ENCODE assay signal across 10 cellular contexts in genomic region chr1:153538315-153538821, GRCh38. TPM values are rescaled to one million over a fixed set of nuclear protein-coding genes. Genes with fewer than 3 reads are reported as not detected.
DNase-seq lines count a peak whose midpoint lies in the region; ATAC-seq, FAIRE-seq and TF ChIP-seq lines count a peak whose summit lies in the region.
"Had no signal": no experiment of that assay in that cellular context is flagged by ENCODE, and none has a peak within 500 bp of the region (broad histone marks: within the 10 kb centered on the region; RNA-seq: fewer than 3 reads in every experiment).

No MANE protein-coding gene starts in this region.

- H3K27me3 Mint-ChIP-seq in H9 (ENCODE audit: low read depth), result peaks cover 2% of the 10 kb centered on the region

- no peaks in the 10 kb centered on the region for H3K23me2 ChIP-seq in H9 (ENCODE audit: insufficient read length, low read depth, low read length, poor library complexity, severe bottlenecking)

- no peak overlapping the region for H2BK5ac ChIP-seq in H9 (ENCODE audit: insufficient read length, low read length)

- H2AK5ac ChIP-seq in H9 (ENCODE audit: insufficient read length, low read length), result no peak overlapping the region

- H4K91ac ChIP-seq in H9 (ENCODE audit: insufficient read length, low read depth, low read length), result no peak overlapping the region

- no peaks in the 10 kb centered on the region for H3K9me3 Mint-ChIP-seq in H9

- H2AFZ ChIP-seq in H9 (ENCODE audit: low read length), result no peak overlapping the region
- H2AFZ ChIP-seq in hepatocyte, result no peak overlapping the region

- no peaks in the 10 kb centered on the region for H3K36me3 ChIP-seq in hepatocyte (replicated peaks; ENCODE audit: insufficient read depth, low read depth)

- POLR2A ChIA-PET in RWPE1 (lab: Yijun Ruan, JAX; ENCODE audit: low non-redundant PET), result interaction anchor here (1.4 kb wide), 1 partner anchor 24 kb away, joined by 3 read pairs; no protein-coding TSS in a partner anchor

- H3K9ac ChIP-seq in H9 (ENCODE audit: extremely low read depth, insufficient read length, low read length), result no peak overlapping the region

- H4K20me1 ChIP-seq in H9 (ENCODE audit: control insufficient read depth, insufficient read depth, insufficient read length) (no peaks in the 10 kb centered on the region), hepatocyte (ENCODE audit: insufficient read depth, poor library complexity, severe bottlenecking) (no peaks in the 10 kb centered on the region)

- no peak overlapping the region for H3K14ac ChIP-seq in H9 (ENCODE audit: insufficient read depth, low read length)

- no peak overlapping the region; a peak in 2 of 5 replicates for H3K4me3 Mint-ChIP-seq in H9

- no peak overlapping the region for H3K23ac ChIP-seq in H9 (ENCODE audit: insufficient read length, low read depth, low read length)

- no peak overlapping the region for H2BK12ac ChIP-seq in H9 (ENCODE audit: insufficient read length, low read depth, low read length)

- H3K4me2 ChIP-seq in H9 (ENCODE audit: insufficient read depth, insufficient read length, low read length) (no peak overlapping the region), hepatocyte (no peak overlapping the region)

- no peak overlapping the region for H3T11ph ChIP-seq in H9 (ENCODE audit: low read length)

- no peaks in the 10 kb centered on the region for H3K9me2 ChIP-seq in hepatocyte (replicated peaks; ENCODE audit: insufficient read depth)

- H2BK120ac ChIP-seq in H9 (ENCODE audit: low read depth, low read length, poor library complexity, severe bottlenecking), result no peak overlapping the region

- DNase-seq in H9 (peak; percentile 93), RWPE1 (ENCODE audit: low spot score) (no peak), hepatocyte (ENCODE audit: low spot score) (peak; percentile 44), frontal cortex (ENCODE audit: low spot score in 2 of 2) (no peak)
- DNase-seq: Caco-2 had no signal

- no peak for FAIRE-seq in frontal cortex (lab: Jason Lieb, UNC)

- peak overlapping the region in 2 of 3 experiments; percentile 46 to 81; a peak in 3 of 7 replicates for H3K27ac Mint-ChIP-seq in H9

- H3K36me3 Mint-ChIP-seq in H9 (ENCODE audit: insufficient read depth in 1 of 3, low read depth in 3 of 3), result no peaks in the 10 kb centered on the region

- no peak overlapping the region for H3K4ac ChIP-seq in H9 (ENCODE audit: low read depth, low read length)

- WGBS in H9 (ENCODE audit: extremely low coverage, insufficient read length, low lambda C conversion rate), result no CpG with 5 or more reads among the region's 6 CpGs
- 74% methylated on average over 6 of the region's 6 CpGs for WGBS in hepatocyte (ENCODE audit: low lambda C conversion rate, missing lambda C conversion rate)

- H4K8ac ChIP-seq in H9 (replicated peaks; ENCODE audit: insufficient read length, low read depth, low read length), result no peak overlapping the region

- peaks cover 5% of the 10 kb centered on the region; the same call in 1 of the 2 replicates for H3K4me1 ChIP-seq in H9 (ENCODE audit: insufficient read depth, low read length)
- peaks cover 30% of the 10 kb centered on the region for H3K4me1 ChIP-seq in hepatocyte (ENCODE audit: insufficient read depth)

- H3K79me2 ChIP-seq in H9 (ENCODE audit: insufficient read depth, low read length) (no peaks in the 10 kb centered on the region), hepatocyte (peaks cover 18% of the 10 kb centered on the region)

- no peak overlapping the region for H2BK20ac ChIP-seq in H9 (ENCODE audit: low read depth, low read length, poor library complexity, severe bottlenecking)

- H4K5ac ChIP-seq in H9 (ENCODE audit: insufficient read length, low read depth, low read length), result no peak overlapping the region

- H3K27ac ChIP-seq in 22Rv1 (peak overlapping the region; percentile 81), H9 (ENCODE audit: insufficient read length, low read depth, low read length) (no peak overlapping the region), RWPE1 (peak overlapping the region; percentile 99), hepatocyte (peak overlapping the region; percentile 13)
- H3K27ac ChIP-seq: tibial artery had no signal

- H3K27me3 ChIP-seq in H9 (ENCODE audit: insufficient read depth, low read length) (no peaks in the 10 kb centered on the region; the same call in 1 of the 2 replicates), hepatocyte (no peaks in the 10 kb centered on the region)
- H3K27me3 ChIP-seq: tibial artery had no signal

- no peaks in the 10 kb centered on the region for H3K9me3 ChIP-seq in H9 (ENCODE audit: control insufficient read depth, low read depth, low read length)
- no peaks in the 10 kb centered on the region for H3K9me3 ChIP-seq in hepatocyte (ENCODE audit: low read depth)
- H3K9me3 ChIP-seq: Caco-2, tibial artery had no signal

- H3K4me3 ChIP-seq in hepatocyte, result no peak overlapping the region
- H3K4me3 ChIP-seq: tibial artery had no signal

- CTCF ChIA-PET in RWPE1 (lab: Yijun Ruan, JAX), result no interaction called here

- H3K56ac ChIP-seq in H9 (ENCODE audit: insufficient read length, low read depth, low read length), result no peak overlapping the region

- ATAC-seq in GM21515 (IDR thresholded peaks at IDR 0.05; ENCODE audit: unreplicated experiment) (no peak), GM19023 (IDR thresholded peaks at IDR 0.05; ENCODE audit: unreplicated experiment) (no peak), HG02970 (IDR thresholded peaks at IDR 0.05; ENCODE audit: low FRiP score, unreplicated experiment) (no peak)

- H3K18ac ChIP-seq in H9 (ENCODE audit: insufficient read length, low read depth, low read length), result peak overlapping the region; percentile 23

- TF ChIP-seq CTCF in 22Rv1 (IDR thresholded peaks at IDR 0.05) (peak; percentile 30), H9 (conservative IDR thresholded peaks at IDR 0.05) (peak; percentile 28; the same call in 2 of the 3 replicates), RWPE1 (conservative IDR thresholded peaks at IDR 0.05; ENCODE audit: low read depth) (no peak), hepatocyte (IDR thresholded peaks at IDR 0.05; ENCODE audit: poor library complexity) (no peak)

- H3K4me1 Mint-ChIP-seq in H9, result peaks cover 21 to 36% of the 10 kb centered on the region in 2 experiments

- H3K79me1 ChIP-seq in H9 (ENCODE audit: insufficient read depth, low read depth, low read length, poor library complexity, severe bottlenecking), result no peaks in the 10 kb centered on the region

- no peak overlapping the region for H2BK15ac ChIP-seq in H9 (ENCODE audit: low read depth, low read length)

RNA-seq across cellular contexts. Expression of gene S100A5, which starts 2.4 kb away (rescaled TPM):
- total RNA-seq in H9 (2021) (not detected in 2 replicates), hepatocyte (not detected in 2 replicates), frontal cortex (not detected)
- 0.54 and 1.0 TPM in 2 replicates for polyA plus RNA-seq in hepatocyte
- total RNA-seq: Caco-2 had no signal

RNA-seq across cellular contexts. Expression of gene S100A6, which starts 2.6 kb away (rescaled TPM):
- total RNA-seq in H9 (2021), result not detected in 2 replicates
- total RNA-seq in hepatocyte, result 140 and 173 TPM in 2 replicates
- 657 and 701 TPM in 2 replicates for polyA plus RNA-seq in hepatocyte
- 9.8 TPM for total RNA-seq in frontal cortex

RNA-seq across cellular contexts. Expression of gene S100A4, which starts 7.2 kb away (rescaled TPM):
- total RNA-seq in H9 (2021) (9.0 and 9.3 TPM in 2 replicates), hepatocyte (64.1 and 101 TPM in 2 replicates), frontal cortex (1.6 TPM)
- polyA plus RNA-seq in hepatocyte, result 116 and 187 TPM in 2 replicates

RNA-seq across cellular contexts. Expression of gene S100A3, which starts 10.7 kb away (rescaled TPM):
- not detected in 2 replicates for total RNA-seq in H9 (2021)
- 2.6 and 2.7 TPM in 2 replicates for total RNA-seq in hepatocyte
- polyA plus RNA-seq in hepatocyte, result 1.9 and 6.1 TPM in 2 replicates
- total RNA-seq in frontal cortex, result not detected

RNA-seq across cellular contexts. Expression of gene S100A2, which starts 27.3 kb away (rescaled TPM):
- total RNA-seq in H9 (2021), result 0.57 and 0.92 TPM in 2 replicates
- 1.7 and 4.2 TPM in 2 replicates for total RNA-seq in hepatocyte
- polyA plus RNA-seq in hepatocyte, result 6.9 and 10.3 TPM in 2 replicates
- not detected for total RNA-seq in frontal cortex

Comparison
In these comparisons a context has a peak if more than half of its experiments do, and no peak if none do; other contexts are left out.
1. CTCF ChIP-seq: peak in 22Rv1 (single experiment) and H9 (single experiment); none in RWPE1 (single experiment) and hepatocyte (single experiment).
2. DNase-seq: peak in H9 (single experiment) and hepatocyte (single experiment); none in RWPE1 (single experiment) and frontal cortex (0 of 2).
3. RNA of gene S100A6, which starts 2.6 kb away (total RNA-seq): 140 to 173 TPM in hepatocyte; 9.8 TPM in frontal cortex (single experiment) and not detected in H9; every median in the first group is over 10 times any median in the second.